Comparison of ENCODE assay signal across 19 cellular contexts in the genomic region with DNA sequence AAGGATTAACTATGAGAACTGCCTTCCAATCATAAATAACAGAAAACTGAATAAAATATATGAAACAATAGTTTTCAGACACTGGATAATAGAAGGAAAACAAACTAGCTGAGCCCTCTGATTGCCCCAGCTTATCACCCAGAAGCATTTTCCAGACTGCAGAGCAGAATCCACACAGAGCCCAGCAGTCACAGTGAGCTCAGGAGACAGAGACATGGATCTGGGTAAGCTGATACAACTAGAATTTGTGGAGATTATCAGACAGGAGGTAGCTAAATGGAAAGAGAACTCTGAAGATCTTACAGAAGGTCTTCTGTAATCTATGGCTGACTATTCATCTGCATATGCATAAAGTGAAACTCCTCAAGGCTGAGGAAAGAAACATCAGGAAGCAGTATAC.
"Had no signal": no experiment of that assay in that cellular context is flagged by ENCODE, and none has a peak within 500 bp of the region (broad histone marks: within the 10 kb centered on the region; RNA-seq: fewer than 3 reads in every experiment).

No MANE protein-coding gene starts in this region.

- H3K36me3 Mint-ChIP-seq: naive thymus-derived CD4-positive, alpha-beta T cell; T-cell; type B pancreatic cell had no signal

- H3K27ac Mint-ChIP-seq: dendritic cell treated with granulocyte-macrophage colony-stimulating factor and Interleukin-4, amounts not matched to agents 40 ng/mL and 50 ng/mL, for 4 days; naive thymus-derived CD4-positive, alpha-beta T cell; T-cell; type B pancreatic cell had no signal

- DNase-seq: activated CD4-positive, alpha-beta T cell treated with anti-CD3 and anti-CD28 coated beads for 48 hours; activated naive CD4-positive, alpha-beta T cell treated with anti-CD3 and anti-CD28 coated beads, Interleukin-2, amount 50 U/mL, for 16 hours; amniotic stem cell; body of pancreas; esophagus squamous epithelium; kidney; left ventricle myocardium inferior; naive thymus-derived CD4-positive, alpha-beta T cell; nucleus accumbens; psoas muscle; right lobe of liver; stimulated activated CD4-positive, alpha-beta T cell treated with anti-CD3 and anti-CD28 coated beads, Interleukin-2, amount 100 ng/mL, for 48 hours; stimulated activated naive CD4-positive, alpha-beta T cell treated with Interleukin-2 at 50 U/mL for 16 hours; T-cell had no signal

- H3K4me3 ChIP-seq: body of pancreas, esophagus squamous epithelium, gastroesophageal sphincter, left ventricle myocardium inferior, psoas muscle, right lobe of liver, suprapubic skin had no signal

- H3K4me1 ChIP-seq: body of pancreas, esophagus squamous epithelium, gastroesophageal sphincter, left ventricle myocardium inferior, psoas muscle, right lobe of liver, suprapubic skin had no signal

- H3K36me3 ChIP-seq: esophagus squamous epithelium, gastroesophageal sphincter, left ventricle myocardium inferior, right lobe of liver, suprapubic skin had no signal

- H3K4me1 Mint-ChIP-seq: naive thymus-derived CD4-positive, alpha-beta T cell; T-cell had no signal

- H3K27me3 ChIP-seq: body of pancreas, esophagus squamous epithelium, gastroesophageal sphincter, right lobe of liver, suprapubic skin had no signal

- H3K9me3 ChIP-seq: body of pancreas, esophagus squamous epithelium, gastroesophageal sphincter, psoas muscle, right lobe of liver, suprapubic skin had no signal

- ATAC-seq: body of pancreas; gastroesophageal sphincter; naive thymus-derived CD4-positive, alpha-beta T cell; psoas muscle; right lobe of liver; T-cell had no signal

- H3K4me3 Mint-ChIP-seq: dendritic cell treated with granulocyte-macrophage colony-stimulating factor and Interleukin-4, amounts not matched to agents 40 ng/mL and 50 ng/mL, for 4 days; naive thymus-derived CD4-positive, alpha-beta T cell; T-cell; type B pancreatic cell had no signal

- H3K27ac ChIP-seq: body of pancreas, esophagus squamous epithelium, gastroesophageal sphincter, left ventricle myocardium inferior, psoas muscle, right lobe of liver, suprapubic skin, VCaP had no signal

- H3K9me3 Mint-ChIP-seq: dendritic cell treated with granulocyte-macrophage colony-stimulating factor and Interleukin-4, amounts not matched to agents 40 ng/mL and 50 ng/mL, for 4 days; T-cell; type B pancreatic cell had no signal

- H3K27me3 Mint-ChIP-seq: dendritic cell treated with granulocyte-macrophage colony-stimulating factor and Interleukin-4, amounts not matched to agents 40 ng/mL and 50 ng/mL, for 4 days; T-cell; type B pancreatic cell had no signal
